In the genomic region with DNA sequence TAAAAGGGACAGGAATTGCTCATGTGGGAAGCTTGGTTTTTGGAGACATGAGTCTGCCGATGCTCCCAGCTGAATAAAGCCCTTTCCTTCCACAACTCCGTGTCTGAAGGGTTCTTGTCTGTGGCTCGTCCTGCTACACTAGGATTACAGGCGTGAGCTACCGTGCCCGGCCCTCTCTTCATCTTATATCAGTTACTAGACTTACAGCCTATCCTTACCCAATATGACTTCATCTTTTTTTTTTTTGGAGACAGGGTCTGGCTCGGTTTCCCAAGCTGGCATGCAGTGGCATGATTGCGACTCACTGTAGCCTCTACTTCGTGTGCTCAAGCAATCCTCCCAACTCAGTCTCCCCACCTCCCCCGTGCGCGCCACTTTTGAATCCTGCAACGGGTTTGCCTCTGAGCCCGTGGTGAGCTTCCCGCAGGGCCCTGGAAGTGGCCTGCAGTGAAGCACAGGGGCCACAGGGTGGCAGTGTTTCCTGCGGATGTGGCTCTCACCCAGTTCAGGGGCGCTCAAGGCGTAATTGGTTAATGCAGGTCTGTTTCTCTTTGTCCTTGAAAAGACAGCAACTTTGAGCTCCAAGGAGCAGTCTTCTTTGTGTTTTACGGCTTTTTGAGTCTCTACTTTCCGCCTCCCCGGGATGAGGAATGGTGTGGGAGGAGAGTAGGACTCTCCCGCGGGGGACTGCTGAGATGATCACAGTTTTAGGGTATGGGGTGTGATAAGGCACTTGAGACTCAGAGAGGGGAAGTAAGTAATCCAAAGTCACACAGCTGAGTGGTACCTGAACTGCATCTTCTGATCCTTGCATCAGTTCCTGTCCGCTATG, we compare ENCODE assay signal across 7 cellular contexts. TPM values are rescaled to one million over a fixed set of nuclear protein-coding genes. Genes with fewer than 3 reads are reported as not detected.
A peak's percentile ranks its signal among the peaks of the same experiment; 100 is the strongest.
DNase-seq lines count a peak whose midpoint lies in the region; ATAC-seq and TF ChIP-seq lines count a peak whose summit lies in the region.

No MANE protein-coding gene starts in this region.

- no peaks in the 10 kb centered on the region for H3K4me1 ChIP-seq in NT2/D1 (ENCODE audit: insufficient read depth, insufficient read length)

- peak; percentile 85 for DNase-seq in NT2/D1 (ENCODE audit: low read depth, low spot score)
- DNase-seq in activated CD8-positive, alpha-beta memory T cell treated with anti-CD3 and anti-CD28 coated beads, Interleukin-2, amount 50 U/mL, for 48 hours = peak; percentile 86
- DNase-seq in epithelial cell of esophagus (ENCODE audit: low read depth) = peak; percentile 66
- peak; percentile 48 to 80 (median 65) for DNase-seq in naive thymus-derived CD8-positive, alpha-beta T cell
- peak; percentile 48 to 78 (median 60) for DNase-seq in stimulated activated naive CD4-positive, alpha-beta T cell (lab: John Stamatoyannopoulos, UW)

- H3K9me3 ChIP-seq in NT2/D1 (ENCODE audit: insufficient read depth, low read length) = no peaks in the 10 kb centered on the region

- H3K36me3 ChIP-seq in NT2/D1 (ENCODE audit: insufficient read depth, insufficient read length, low read length) = no peaks in the 10 kb centered on the region

- TF ChIP-seq CTCF in GM12872 (IDR thresholded peaks at IDR 0.05; ENCODE audit: insufficient read depth, low read depth, low read length) (peak; percentile 99), epithelial cell of esophagus (IDR thresholded peaks at IDR 0.05; ENCODE audit: insufficient read depth, low read depth, low read length, missing control alignments) (peak; percentile 95)

- POLR2A ChIA-PET in naive thymus-derived CD8-positive, alpha-beta T cell (lab: Charles Lee) = no interaction called here

- H3K4me1 Mint-ChIP-seq in naive thymus-derived CD8-positive, alpha-beta T cell = peaks cover 8 to 10% (median 10%) of the 10 kb centered on the region in 4 donors

- peak; percentile 66 for ATAC-seq in HG03571 (IDR thresholded peaks at IDR 0.05; ENCODE audit: unreplicated experiment)
- peak; percentile 99 for ATAC-seq in naive thymus-derived CD8-positive, alpha-beta T cell

- H3K27me3 Mint-ChIP-seq in naive thymus-derived CD8-positive, alpha-beta T cell = peaks cover 10 to 24% (median 19%) of the 10 kb centered on the region in 5 donors

- no peaks in the 10 kb centered on the region for H3K27me3 ChIP-seq in NT2/D1 (ENCODE audit: insufficient read depth, insufficient read length)

- H3K27ac Mint-ChIP-seq in naive thymus-derived CD8-positive, alpha-beta T cell = peak overlapping the region in 2 of 10 donors; percentile 38 to 86

- no peaks in the 10 kb centered on the region for H3K36me3 Mint-ChIP-seq in naive thymus-derived CD8-positive, alpha-beta T cell

- peak overlapping the region; percentile 24 to 81 (median 69) for H3K4me3 Mint-ChIP-seq in naive thymus-derived CD8-positive, alpha-beta T cell

- no peaks in the 10 kb centered on the region for H3K9me3 Mint-ChIP-seq in naive thymus-derived CD8-positive, alpha-beta T cell

- H3K9ac ChIP-seq in NT2/D1 (ENCODE audit: insufficient read length, low read depth) = peak overlapping the region; percentile 13

- H3K4me3 ChIP-seq in NT2/D1 (ENCODE audit: insufficient read length, low read depth) (no peak overlapping the region), epithelial cell of esophagus (ENCODE audit: low read length) (no peak overlapping the region)

RNA-seq across cellular contexts. Expression of gene GPRC5B, which starts 22.7 kb away (rescaled TPM):
- not detected for total RNA-seq in naive thymus-derived CD8-positive, alpha-beta T cell
- polyA plus RNA-seq in naive thymus-derived CD8-positive, alpha-beta T cell = 1 to 10 TPM in 1 of 3 donors, under 1 TPM in 1, not detected in 1; 0.10 to 1.2 TPM
